In genomic region chr10:88663153-88663552, GRCh38 we compare ENCODE assay signal across 4 cellular contexts. TPM values are rescaled to one million over a fixed set of nuclear protein-coding genes. Genes with fewer than 3 reads are reported as not detected.
"Had no signal": no experiment of that assay in that cellular context is flagged by ENCODE, and none has a peak within 500 bp of the region (broad histone marks: within the 10 kb centered on the region; RNA-seq: fewer than 3 reads in every experiment).

No MANE protein-coding gene starts in this region.

RNA-seq across cellular contexts. Expression of gene LIPF, which starts 1.1 kb away (rescaled TPM):
- total RNA-seq: LHCN-M2, M059J, MCF 10A, NCI-H460 had no signal

RNA-seq across cellular contexts. Expression of gene LIPK, which starts 42.9 kb away (rescaled TPM):
- total RNA-seq: M059J, MCF 10A, NCI-H460 had no signal
